ENCODE assay signal across 31 cellular contexts in the genomic region with DNA sequence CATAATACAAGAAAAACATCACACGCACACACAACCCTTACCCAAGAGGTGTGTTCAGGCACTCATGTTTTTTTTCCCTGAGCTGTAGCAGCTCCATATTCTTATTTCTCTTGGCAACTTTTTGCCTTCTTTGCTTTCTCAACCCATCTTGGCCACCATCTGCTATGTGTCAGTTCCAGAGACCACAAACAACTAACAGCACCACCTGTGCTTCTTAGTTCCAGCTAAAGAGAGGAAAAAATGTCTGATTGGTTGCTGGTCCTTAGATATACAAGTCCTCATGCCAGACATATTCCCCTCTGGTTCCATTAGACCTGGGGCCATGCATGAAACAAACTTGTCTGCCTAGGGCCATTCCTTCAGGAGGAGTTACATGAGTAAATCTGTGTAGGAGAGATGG. TPM values are rescaled to one million over a fixed set of nuclear protein-coding genes. Genes with fewer than 3 reads are reported as not detected.
"Had no signal": no experiment of that assay in that cellular context is flagged by ENCODE, and none has a peak within 500 bp of the region (broad histone marks: within the 10 kb centered on the region; RNA-seq: fewer than 3 reads in every experiment).

No MANE protein-coding gene starts in this region.

- H3K4me2 ChIP-seq: smooth muscle cell had no signal

- H3K36me3 ChIP-seq: heart left ventricle, left ventricle myocardium inferior, pancreas, prostate gland, stomach, thoracic aorta, tibial artery, upper lobe of right lung had no signal

- H3K36me3 Mint-ChIP-seq: naive thymus-derived CD8-positive, alpha-beta T cell; stimulated activated naive B cell treated with anti-CD40 and anti-IgM and Interleukin-4, amounts not matched to agents 10 μg/mL and 1 μg/mL and 100 μg/mL, for 72 hours had no signal

- H3K4me3 ChIP-seq: heart left ventricle, left ventricle myocardium inferior, lung, pancreas, prostate gland, smooth muscle cell, stomach, thoracic aorta, tibial artery, upper lobe of right lung had no signal

- H3K9me3 ChIP-seq: pancreas, prostate gland, stomach, thoracic aorta, tibial artery, upper lobe of right lung had no signal

- H3K4me3 Mint-ChIP-seq: mesothelial cell of epicardium; naive thymus-derived CD8-positive, alpha-beta T cell; nephron; neural crest cell; stimulated activated naive B cell treated with anti-CD40 and anti-IgM and Interleukin-4, amounts not matched to agents 10 μg/mL and 1 μg/mL and 100 μg/mL, for 72 hours had no signal

- H3K4me1 Mint-ChIP-seq: mesothelial cell of epicardium; naive thymus-derived CD8-positive, alpha-beta T cell; neural crest cell; stimulated activated naive B cell treated with anti-CD40 and anti-IgM and Interleukin-4, amounts not matched to agents 10 μg/mL and 1 μg/mL and 100 μg/mL, for 72 hours had no signal

- DNase-seq: heart left ventricle; hypothalamus; islet precursor cell; left ventricle myocardium inferior; mesendoderm; naive thymus-derived CD8-positive, alpha-beta T cell; nucleus accumbens; pancreas; posterior cingulate gyrus; retina; right cardiac atrium; stimulated activated CD4-positive, alpha-beta T cell treated with anti-CD3 and anti-CD28 coated beads, Interleukin-2, amount 100 ng/mL, for 24 hours; stimulated activated CD4-positive, alpha-beta T cell treated with anti-CD3 and anti-CD28 coated beads, Interleukin-4, amount 100 ng/mL, for 1 hour; stimulated activated naive B cell treated with anti-CD40 and anti-IgM and Interleukin-4, amounts not matched to agents 10 μg/mL and 1 μg/mL and 100 μg/mL, for 72 hours; stimulated activated naive CD8-positive, alpha-beta T cell treated with anti-CD3 and anti-CD28 coated beads, Interleukin-15, Interleukin-2, amounts not matched to agents 100 U/mL and 50 U/mL, for 24 hours; stomach; tibial artery; upper lobe of right lung had no signal

- H3K27ac Mint-ChIP-seq: mesothelial cell of epicardium; naive thymus-derived CD8-positive, alpha-beta T cell; nephron; stimulated activated naive B cell treated with anti-CD40 and anti-IgM and Interleukin-4, amounts not matched to agents 10 μg/mL and 1 μg/mL and 100 μg/mL, for 72 hours had no signal

- H3K27me3 ChIP-seq: heart left ventricle, pancreas, stomach, tibial artery, upper lobe of right lung had no signal

- ATAC-seq: heart left ventricle; naive thymus-derived CD8-positive, alpha-beta T cell; pancreas; right cardiac atrium; sciatic nerve; stimulated activated naive B cell treated with anti-CD40 and anti-IgM and Interleukin-4, amounts not matched to agents 10 μg/mL and 1 μg/mL and 100 μg/mL, for 72 hours; stimulated activated naive CD8-positive, alpha-beta T cell treated with anti-CD3 and anti-CD28 coated beads, Interleukin-15, Interleukin-2, amounts not matched to agents 100 U/mL and 50 U/mL, for 24 hours; upper lobe of right lung had no signal

- H3K27ac ChIP-seq: heart left ventricle, left ventricle myocardium inferior, pancreas, prostate gland, stomach, thoracic aorta, tibial artery, upper lobe of right lung had no signal

- FAIRE-seq: pancreas, urothelium cell line had no signal

- H3K4me1 ChIP-seq: heart left ventricle, left ventricle myocardium inferior, pancreas, prostate gland, stomach, tibial artery, upper lobe of right lung had no signal

RNA-seq across cellular contexts. Expression of gene ACTC1, which starts 11.9 kb away (rescaled TPM):
- total RNA-seq: kidney epithelial cell; mononuclear cell; naive thymus-derived CD8-positive, alpha-beta T cell; osteoblast had no signal
- polyA plus RNA-seq: naive thymus-derived CD8-positive, alpha-beta T cell had no signal

RNA-seq across cellular contexts. Expression of gene GJD2, which starts 28.7 kb away (rescaled TPM):
- total RNA-seq: kidney epithelial cell; left ventricle myocardium inferior; lower leg skin; mesothelial cell of epicardium; mononuclear cell; naive thymus-derived CD8-positive, alpha-beta T cell; osteoblast; prostate gland; sciatic nerve; smooth muscle cell; thoracic aorta; upper lobe of right lung had no signal
- polyA plus RNA-seq: lung; naive thymus-derived CD8-positive, alpha-beta T cell; smooth muscle cell; stomach had no signal
